ENCODE assay signal across 17 cellular contexts in genomic region chr5:155844541-155844940, GRCh38.
DNase-seq lines count a peak whose midpoint lies in the region; ATAC-seq and TF ChIP-seq lines count a peak whose summit lies in the region.
"Had no signal": no experiment of that assay in that cellular context is flagged by ENCODE, and none has a peak within 500 bp of the region (broad histone marks: within the 10 kb centered on the region; RNA-seq: fewer than 3 reads in every experiment).

No MANE protein-coding gene starts in this region.

- no peak overlapping the region for H3K4me3 ChIP-seq in RWPE2 (ENCODE audit: severe bottlenecking)
- H3K4me3 ChIP-seq: BLaER1, GM23248 had no signal

- H3K4me1 ChIP-seq in RWPE2 (ENCODE audit: insufficient read depth, poor library complexity, severe bottlenecking): no peaks in the 10 kb centered on the region
- H3K4me1 ChIP-seq: BLaER1 had no signal

- no peak overlapping the region for H3K27ac ChIP-seq in RWPE2 (ENCODE audit: poor library complexity, severe bottlenecking)
- H3K27ac ChIP-seq: BLaER1, C4-2B, GM23248 had no signal

- peaks cover 4% of the 10 kb centered on the region for H3K27me3 ChIP-seq in RWPE2 (ENCODE audit: insufficient read depth, poor library complexity, severe bottlenecking)
- H3K27me3 ChIP-seq: BLaER1 had no signal

- peak; percentile 53 for DNase-seq in DMS53 (lab: John Stamatoyannopoulos, UW)
- peak; percentile 13 for DNase-seq in HT1080 (ENCODE audit: low read depth)
- no peak for DNase-seq in RWPE2 (ENCODE audit: low spot score)
- no peak for DNase-seq in NCI-H226
- no peak for DNase-seq in inferior parietal cortex (ENCODE audit: extremely low spot score)
- DNase-seq in midbrain (lab: John Stamatoyannopoulos, UW): no peak
- DNase-seq in NCI-H345 (lab: John Stamatoyannopoulos, UW): no peak
- DNase-seq: CD4-positive, CD25-positive, alpha-beta regulatory T cell; CD8-positive, alpha-beta memory T cell; DMS 273 treated with DMSO at 0.1 percent for 48 hours; DND-41; GM23248; H7; HCEC 1CT had no signal

- ATAC-seq in RWPE2 (ENCODE audit: low read depth) (peak; percentile 58; the same call in 2 of the 3 replicates), esophagus mucosa (peak; percentile 77)

- H3K36me3 ChIP-seq in RWPE2 (ENCODE audit: low read depth): no peaks in the 10 kb centered on the region
- H3K36me3 ChIP-seq: BLaER1 had no signal

- H3K9me3 ChIP-seq in RWPE2 (ENCODE audit: severe bottlenecking): peaks cover 2% of the 10 kb centered on the region
- H3K9me3 ChIP-seq: BLaER1 had no signal

- no peak for TF ChIP-seq CTCF in RWPE2 (IDR thresholded peaks at IDR 0.05; ENCODE audit: poor library complexity, severe bottlenecking)

Comparison
In these comparisons a context has a peak if more than half of its experiments do, and no peak if none do; other contexts are left out.
1. DNase-seq: peak in DMS53 (single experiment) and HT1080 (single experiment); none in RWPE2 (single experiment), NCI-H226 (single experiment), inferior parietal cortex (single experiment), midbrain (single experiment) and NCI-H345 (single experiment).